ENCODE assay signal across 8 cellular contexts in the genomic region with DNA sequence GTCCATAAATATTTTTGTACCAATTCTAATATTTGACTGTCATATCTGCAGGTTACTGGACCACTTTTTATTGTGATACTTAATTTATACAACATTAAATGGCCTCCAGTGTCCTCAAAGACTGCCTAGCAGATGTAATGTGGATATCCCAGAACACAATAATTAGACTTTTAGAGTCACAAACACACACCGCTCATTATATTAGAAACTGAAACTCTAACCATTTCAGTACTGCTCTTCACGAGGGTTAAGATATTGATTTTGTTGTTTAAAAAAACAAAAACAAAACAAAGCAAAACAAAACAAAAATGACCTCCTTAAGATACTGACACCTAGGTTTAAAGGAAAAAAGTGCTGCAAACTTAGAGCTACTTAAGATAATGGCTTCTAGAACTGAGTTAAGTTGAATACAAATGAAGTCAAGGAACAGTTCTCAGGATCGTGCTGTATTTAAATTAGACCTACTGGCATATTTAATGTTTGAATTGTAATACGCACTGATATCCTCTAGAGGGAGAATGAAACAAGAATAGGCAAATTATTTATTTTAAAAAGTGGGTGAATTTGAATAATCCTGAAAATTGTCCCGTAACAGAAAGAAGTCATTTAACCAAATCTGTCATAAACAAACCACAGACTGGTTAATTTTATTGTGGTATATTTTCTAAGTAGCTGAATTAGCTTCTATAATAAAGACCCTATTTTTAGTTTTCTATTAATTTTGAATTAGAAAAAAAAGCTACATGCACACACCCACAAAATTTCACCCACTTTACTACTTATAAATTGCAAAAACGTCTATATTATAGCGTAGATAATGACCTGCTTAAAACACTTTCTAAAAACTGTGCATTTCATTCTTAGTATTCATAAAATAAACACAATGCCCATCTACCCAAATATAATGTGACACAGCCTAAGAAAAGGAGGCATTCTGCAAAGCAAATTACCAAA.
A peak's percentile ranks its signal among the peaks of the same experiment; 100 is the strongest.
DNase-seq lines count a peak whose midpoint lies in the region; ATAC-seq and TF ChIP-seq lines count a peak whose summit lies in the region.

No MANE protein-coding gene starts in this region.

- peak; percentile 42 for TF ChIP-seq CTCF in astrocyte of the spinal cord (IDR thresholded peaks at IDR 0.05; ENCODE audit: low read depth, low read length)

- peak; percentile 13 for DNase-seq in NCI-H2196 (lab: John Stamatoyannopoulos, UW; ENCODE audit: unreplicated experiment)
- DNase-seq in NCI-H2196 treated with DMSO at 0.1 percent for 48 hours (lab: John Stamatoyannopoulos, UW; ENCODE audit: unreplicated experiment), result no peak
- DNase-seq in H7, result peak; percentile 7
- DNase-seq in NCI-H2227 treated with DMSO at 0.1 percent for 48 hours (lab: John Stamatoyannopoulos, UW), result peak; percentile 36
- DNase-seq in astrocyte of the spinal cord (ENCODE audit: low read depth, low spot score), result peak; percentile 45
- peak; percentile 22 for DNase-seq in iPS-NIHi11 (ENCODE audit: low spot score)
- DNase-seq in superior temporal gyrus (ENCODE audit: extremely low spot score), result peak; percentile 73

- in situ Hi-C loops in astrocyte of the spinal cord (cut with HindIII; ENCODE audit: low sequenced_read_pairs), result no loop called here

- H3K4me3 ChIP-seq in H7 (ENCODE audit: insufficient read depth, low read depth, low read length) (no peak overlapping the region), astrocyte of the spinal cord (ENCODE audit: low read depth, low read length) (no peak overlapping the region)

- H3K27me3 ChIP-seq in H7 (ENCODE audit: control insufficient read depth, insufficient read depth, low read length), result no peaks in the 10 kb centered on the region

- H3K36me3 ChIP-seq in H7 (replicated peaks; ENCODE audit: control insufficient read depth, insufficient read depth, low read length), result no peaks in the 10 kb centered on the region

- ATAC-seq in HG03565 (IDR thresholded peaks at IDR 0.05; ENCODE audit: unreplicated experiment), result no peak
